In genomic region chr5:104126980-104127379, GRCh38 we compare ENCODE assay signal across 22 cellular contexts.
"Had no signal": no experiment of that assay in that cellular context is flagged by ENCODE, and none has a peak within 500 bp of the region (broad histone marks: within the 10 kb centered on the region; RNA-seq: fewer than 3 reads in every experiment).

No MANE protein-coding gene starts in this region.

- H3K27ac ChIP-seq: PC-9, WERI-Rb-1 had no signal

- H3K36me3 ChIP-seq: WERI-Rb-1 had no signal

- H3K4me2 ChIP-seq: PC-9 had no signal

- DNase-seq: activated CD4-positive, alpha-beta memory T cell treated with anti-CD3 and anti-CD28 coated beads, Interleukin-2, amount 10 ng/mL, durations not matched to agents 7 days and 5 days; activated CD4-positive, alpha-beta T cell treated with anti-CD3 and anti-CD28 coated beads for 36 hours; activated CD4-positive, alpha-beta T cell treated with anti-CD3 and anti-CD28 coated beads, Interleukin-2, amount 50 U/mL, for 1 hour; activated gamma-delta T cell treated with Interleukin-2 at 50 U/mL for 16 hours; activated naive CD4-positive, alpha-beta T cell treated with anti-CD3 and anti-CD28 coated beads, Interleukin-2, amount 10 ng/mL, durations not matched to agents 7 days and 5 days; activated naive CD8-positive, alpha-beta T cell treated with anti-CD3 and anti-CD28 coated beads for 36 hours; activated T-cell treated with anti-CD3 and anti-CD28 coated beads for 4 hours; activated T-cell treated with anti-CD3 and anti-CD28 coated beads, Interleukin-2, amount 50 U/mL, for 48 hours; cerebellar nuclear complex; Kasumi-1; KBM-7; NCI-H1092 treated with DMSO at 0.1 percent for 48 hours; NCI-H1417 treated with DMSO at 0.1 percent for 48 hours; NCI-H1694; NCI-H2029; NCI-H2107; NCI-H510A treated with DMSO at 0.1 percent for 48 hours; NCI-H69; PC-9; SIG-M5; T-helper 2 cell; WERI-Rb-1 had no signal

- H2AFZ ChIP-seq: PC-9 had no signal

- H3K4me3 ChIP-seq: PC-9 had no signal
